Comparison of ENCODE assay signal across 1 cellular context in the genomic region with DNA sequence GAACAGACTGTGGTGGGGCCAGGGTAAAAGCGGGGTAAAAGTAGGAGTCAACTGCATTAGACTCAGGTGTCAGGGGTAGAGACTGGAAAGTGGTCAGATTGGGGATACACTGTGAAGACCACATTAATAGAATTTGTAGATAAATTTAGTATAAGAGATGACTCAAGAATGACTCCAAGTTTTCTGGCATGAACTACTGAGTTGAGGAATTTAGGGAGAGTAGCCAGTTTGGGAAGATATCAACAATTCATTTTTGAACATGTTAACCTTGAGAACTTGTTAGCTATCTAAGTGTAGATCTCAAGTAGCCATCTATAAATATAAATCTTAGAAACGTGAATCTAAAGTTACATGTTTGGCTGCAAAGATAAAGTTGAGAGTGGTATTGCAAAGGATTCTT.
TF ChIP-seq lines count a peak whose summit lies in the region.

No MANE protein-coding gene starts in this region.

TF ChIP-seq in IMR-90, 13 proteins besides CTCF, POLR2A, EP300 and RAD21 (continued from another document):
- TF ChIP-seq MXI1 (IDR thresholded peaks at IDR 0.05; ENCODE audit: borderline replicate concordance, low read depth, low read length) (no peak), SMC3 (IDR thresholded peaks at IDR 0.05; ENCODE audit: low read depth, low read length) (no peak), NFE2L2 (IDR thresholded peaks at IDR 0.05; ENCODE audit: low read depth, low read length) (no peak), MAZ (IDR thresholded peaks at IDR 0.05; ENCODE audit: borderline replicate concordance, low read depth, low read length) (no peak), RFX5 (IDR thresholded peaks at IDR 0.05; ENCODE audit: low read depth, low read length) (no peak), FOS (IDR thresholded peaks at IDR 0.05; ENCODE audit: low read depth, low read length) (no peak)
